In the genomic region with DNA sequence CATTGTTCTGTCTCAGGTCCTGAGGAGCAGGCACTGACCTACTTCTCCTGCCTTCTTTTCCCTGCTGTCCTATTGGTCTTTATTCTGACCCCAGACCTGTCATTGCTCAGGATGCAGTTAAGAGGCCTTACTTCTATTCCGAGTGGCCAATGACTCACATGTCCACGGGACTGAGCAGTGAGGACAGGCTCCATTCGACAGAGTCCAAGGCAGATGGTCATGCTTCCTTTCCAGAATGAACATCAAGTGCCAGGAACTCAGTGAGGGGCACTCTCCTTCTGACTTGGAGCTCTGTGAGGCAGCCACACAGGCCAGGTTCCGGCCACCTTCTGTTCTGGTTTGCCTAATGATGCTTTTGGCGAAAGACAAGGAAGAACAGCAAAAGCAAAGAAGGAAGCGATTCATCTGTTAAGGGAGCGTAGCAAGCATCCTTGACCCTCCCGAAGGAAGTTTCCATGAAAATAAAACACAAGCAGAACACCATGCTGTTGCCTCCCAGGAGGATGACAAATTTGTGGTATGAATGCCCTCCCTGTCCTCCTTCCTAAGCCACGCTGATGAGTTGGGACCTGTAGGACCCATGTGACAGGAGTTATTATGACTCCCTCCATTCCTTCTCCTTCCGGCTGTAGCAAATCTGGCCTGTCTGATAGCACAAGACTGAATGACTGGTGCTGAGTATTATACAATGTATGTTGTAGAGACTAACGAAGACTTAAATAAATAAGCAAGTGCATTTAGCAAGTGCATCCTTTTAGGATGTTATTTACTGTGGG, we compare ENCODE assay signal across 23 cellular contexts. TPM values are rescaled to one million over a fixed set of nuclear protein-coding genes. Genes with fewer than 3 reads are reported as not detected.
"Had no signal": no experiment of that assay in that cellular context is flagged by ENCODE, and none has a peak within 500 bp of the region (broad histone marks: within the 10 kb centered on the region; RNA-seq: fewer than 3 reads in every experiment).

No MANE protein-coding gene starts in this region.

- H3K9me3 ChIP-seq: colonic mucosa, esophagus squamous epithelium, left ventricle myocardium inferior, lower lobe of right lung, pancreas, right lobe of liver, tibial artery, upper lobe of left lung, vagina had no signal

- H3K27ac ChIP-seq: colonic mucosa, esophagus squamous epithelium, hepatocyte, left ventricle myocardium inferior, lower lobe of right lung, pancreas, right lobe of liver, tibial artery, upper lobe of left lung, vagina had no signal

- FAIRE-seq: endothelial cell of umbilical vein, kidney, pancreas had no signal

- ATAC-seq: left cardiac atrium; lower lobe of right lung; pancreas; right lobe of liver; stimulated activated memory B cell treated with anti-CD40 and anti-IgM and Interleukin-4, amounts not matched to agents 10 μg/mL and 1 μg/mL and 100 μg/mL, for 72 hours had no signal

- H2AFZ ChIP-seq: hepatocyte had no signal

- H3K4me2 ChIP-seq: hepatocyte had no signal

- H3K36me3 ChIP-seq: colonic mucosa, esophagus squamous epithelium, left ventricle myocardium inferior, lower lobe of right lung, pancreas, tibial artery, upper lobe of left lung, vagina had no signal

- DNase-seq: colonic mucosa; dermis blood vessel endothelial cell; endodermal cell; esophagus squamous epithelium; foreskin fibroblast; head of caudate nucleus; kidney; left cardiac atrium; left ventricle myocardium inferior; lower lobe of right lung; mesendoderm; naive B cell; occipital lobe; pancreas; right lobe of liver; stimulated activated CD4-positive, alpha-beta T cell treated with anti-CD3 and anti-CD28 coated beads, Interleukin-1b, Interleukin-23, amount 100 ng/mL, for 48 hours; stimulated activated CD4-positive, alpha-beta T cell treated with anti-CD3 and anti-CD28 coated beads, Interleukin-4, amount 100 ng/mL, for 24 hours; tibial artery; upper lobe of left lung had no signal

- H3K4me1 ChIP-seq: colonic mucosa, left ventricle myocardium inferior, lower lobe of right lung, pancreas, right lobe of liver, tibial artery, upper lobe of left lung had no signal

- H3K27me3 ChIP-seq: colonic mucosa, esophagus squamous epithelium, hepatocyte, pancreas, right lobe of liver, tibial artery, upper lobe of left lung, vagina had no signal

- H3K4me3 ChIP-seq: colonic mucosa, esophagus squamous epithelium, hepatocyte, left ventricle myocardium inferior, lower lobe of right lung, pancreas, right lobe of liver, tibial artery, upper lobe of left lung, vagina had no signal

RNA-seq across cellular contexts. Expression of a gene that starts 14.4 kb away (rescaled TPM):
- total RNA-seq: dermis blood vessel endothelial cell, endothelial cell of umbilical vein had no signal
- polyA plus RNA-seq: hepatocyte had no signal
